In the genomic region with DNA sequence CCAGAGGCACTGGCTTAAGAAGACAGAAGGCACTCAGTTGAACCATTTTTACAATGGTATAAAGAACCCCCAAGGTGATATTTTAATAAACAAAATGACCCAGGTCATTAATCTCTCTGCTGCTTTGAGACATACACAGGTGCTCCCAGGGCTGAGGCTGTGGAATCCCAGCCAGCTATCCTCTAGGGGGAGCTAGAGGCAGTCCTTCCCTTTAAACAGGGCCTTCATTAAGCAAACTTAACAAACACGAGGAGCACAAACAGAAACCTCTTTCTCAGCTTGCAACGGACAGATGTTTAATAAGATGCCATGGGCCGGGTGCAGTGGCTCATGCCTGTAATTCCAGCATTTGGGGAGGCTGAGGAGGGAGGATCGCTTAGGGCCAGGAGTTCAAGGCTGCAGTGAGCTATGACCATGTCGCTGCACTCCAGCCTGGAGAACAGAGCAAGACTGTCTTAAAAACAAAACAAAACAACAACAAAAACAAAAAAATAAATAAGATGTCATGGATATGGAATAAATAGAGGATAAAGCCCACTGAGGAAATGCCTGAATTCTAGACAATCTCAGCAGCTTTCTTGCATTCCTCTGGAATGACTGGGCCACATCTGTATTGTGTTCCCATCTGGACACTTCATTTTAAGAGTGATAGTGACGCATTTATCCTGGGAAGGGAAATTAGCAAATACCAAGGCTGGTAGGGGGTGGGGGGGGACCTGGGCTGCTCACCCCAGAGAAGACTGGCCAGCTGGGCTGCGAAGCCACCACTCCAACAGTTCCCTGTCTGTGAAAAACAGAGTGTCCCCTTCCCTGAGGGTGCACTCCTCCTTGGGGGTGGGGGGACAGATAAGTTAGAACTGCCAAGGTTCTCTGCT, we compare ENCODE assay signal across 8 cellular contexts.
DNase-seq lines count a peak whose midpoint lies in the region; ATAC-seq and TF ChIP-seq lines count a peak whose summit lies in the region.

No MANE protein-coding gene starts in this region.

- no peak overlapping the region for H2AK5ac ChIP-seq in mesenchymal stem cell (ENCODE audit: low read length, severe bottlenecking)

- peak; percentile 75 for TF ChIP-seq CTCF in BJ (IDR thresholded peaks at IDR 0.05; ENCODE audit: insufficient read depth, low read depth, low read length)
- 0 out of 2 replicates have a peak, but pooled peaks have one; percentile 11 for TF ChIP-seq CTCF in HEK293 (tag by site-specific recombination; IDR thresholded peaks at IDR 0.05)
- peak; percentile 20 to 46 (median 39) for TF ChIP-seq CTCF in tibial nerve (IDR thresholded peaks at IDR 0.05)

- H3K4ac ChIP-seq in mesenchymal stem cell (ENCODE audit: low read depth in 1 of 2, low read length in 2 of 2): no peak overlapping the region

- H3K27ac ChIP-seq in HEK293 (ENCODE audit: extremely low read depth, low read depth, low read length) (no peak overlapping the region), mesenchymal stem cell (ENCODE audit: low read length, poor library complexity, severe bottlenecking) (peak overlapping the region; percentile 18), tibial nerve (no peak overlapping the region)

- peaks cover 18% of the 10 kb centered on the region for H3K79me1 ChIP-seq in mesenchymal stem cell (replicated peaks; ENCODE audit: low read length, poor library complexity, severe bottlenecking)

- peak overlapping the region; percentile 71 for H3K9ac ChIP-seq in mesenchymal stem cell (ENCODE audit: low read length)

- no peak overlapping the region for H2BK120ac ChIP-seq in mesenchymal stem cell (ENCODE audit: low read depth, low read length)

- CTCF ChIA-PET in BJ (lab: Yijun Ruan, JAX): interaction anchor here (0.6 to 1.9 kb wide), 22 partner anchors 8 to 562 kb away, joined by 3 to 10 read pairs (median 4); no protein-coding TSS in a partner anchor
- CTCF ChIA-PET in HEK293 (lab: Yijun Ruan, JAX): interaction anchor here (0.6 to 3.6 kb wide), 24 partner anchors 9 to 473 kb away, joined by 3 to 27 read pairs (median 4); no protein-coding TSS in a partner anchor

- H2AFZ ChIP-seq in mesenchymal stem cell (ENCODE audit: low read depth, low read length): no peak overlapping the region

- H3K18ac ChIP-seq in mesenchymal stem cell (ENCODE audit: low read depth in 1 of 2, low read length in 2 of 2): no peak overlapping the region

- H3K4me2 ChIP-seq in mesenchymal stem cell (ENCODE audit: low read length, poor library complexity, severe bottlenecking): no peak overlapping the region

- no peak for TF ChIP-seq EP300 in tibial nerve (IDR thresholded peaks at IDR 0.05)

- H3K27me3 ChIP-seq in BJ (ENCODE audit: control insufficient read depth, insufficient read depth, low read length) (no peaks in the 10 kb centered on the region), mesenchymal stem cell (ENCODE audit: control insufficient read depth in 1 of 2, insufficient read depth in 1 of 2, low read length in 2 of 2) (no peaks in the 10 kb centered on the region), tibial nerve (no peaks in the 10 kb centered on the region)

- TF ChIP-seq POLR2A in tibial nerve (IDR thresholded peaks at IDR 0.05): no peak

- no peak overlapping the region for H4K91ac ChIP-seq in mesenchymal stem cell (ENCODE audit: low read length)

- DNase-seq in BJ (ENCODE audit: low read depth) (peak; percentile 76), NCI-H460 (ENCODE audit: extremely low read depth, low read depth) (peak; percentile 46), ecto neural progenitor cell (ENCODE audit: low spot score) (peak; percentile 59), mesenchymal stem cell (peak; percentile 95), tibial nerve (ENCODE audit: low spot score in 2 of 2) (peak in 1 of 2 donors; percentile 22), sciatic nerve (ENCODE audit: low spot score) (no peak)
- DNase-seq in activated CD4-positive, alpha-beta T cell treated with anti-CD3 and anti-CD28 coated beads for 48 hours: peak; percentile 76

- WGBS in mesenchymal stem cell: 4% methylated on average over 4 of the region's 7 CpGs
- 53 to 58% methylated on average over 7 of the region's 7 CpGs for WGBS in tibial nerve, 2 donors

- H3K36me3 ChIP-seq in BJ (ENCODE audit: control insufficient read depth, insufficient read depth, low read length): no peaks in the 10 kb centered on the region
- H3K36me3 ChIP-seq in HEK293 (ENCODE audit: control insufficient read depth in 2 of 2, insufficient read depth in 1 of 2, low read length in 2 of 2): no peaks in the 10 kb centered on the region
- no peaks in the 10 kb centered on the region for H3K36me3 ChIP-seq in mesenchymal stem cell (ENCODE audit: control insufficient read depth in 1 of 2, insufficient read depth in 2 of 2, low read depth in 1 of 2, low read length in 2 of 2)
- H3K36me3 ChIP-seq in tibial nerve: no peaks in the 10 kb centered on the region

- H3K9me3 ChIP-seq in HEK293 (ENCODE audit: control insufficient read depth, insufficient read depth, low read depth, low read length): no peaks in the 10 kb centered on the region
- H3K9me3 ChIP-seq in mesenchymal stem cell (ENCODE audit: control insufficient read depth, low read length): no peaks in the 10 kb centered on the region
- H3K9me3 ChIP-seq in tibial nerve: no peaks in the 10 kb centered on the region

- no peak overlapping the region for H3K23ac ChIP-seq in mesenchymal stem cell (ENCODE audit: low read length in 2 of 2)

- H3K4me3 ChIP-seq in BJ (ENCODE audit: low read depth, low read length): no peak overlapping the region
- H3K4me3 ChIP-seq in HEK293 (ENCODE audit: low read depth, low read length): no peak overlapping the region
- peak overlapping the region in 1 of 2 experiments; percentile 25 for H3K4me3 ChIP-seq in mesenchymal stem cell (ENCODE audit: insufficient read depth in 1 of 2, low read depth in 1 of 2, low read length in 2 of 2)
- H3K4me3 ChIP-seq in tibial nerve: no peak overlapping the region

- H3K14ac ChIP-seq in mesenchymal stem cell (ENCODE audit: low read length in 2 of 2): no peak overlapping the region

- no peak overlapping the region for H2BK12ac ChIP-seq in mesenchymal stem cell (ENCODE audit: low read length in 2 of 2)

- H2BK5ac ChIP-seq in mesenchymal stem cell (ENCODE audit: low read depth, low read length, poor library complexity, severe bottlenecking): no peak overlapping the region

- POLR2A ChIA-PET in BJ (lab: Charles Lee) (no interaction called here), HEK293 (lab: Yijun Ruan, JAX) (interaction anchor here (0.6 kb wide), 2 partner anchors 446 to 541 kb away, joined by 3 to 5 read pairs; no protein-coding TSS in a partner anchor)

- peak overlapping the region; percentile 73 for H2BK15ac ChIP-seq in mesenchymal stem cell (ENCODE audit: low read depth, poor library complexity, severe bottlenecking)

- H4K8ac ChIP-seq in mesenchymal stem cell (ENCODE audit: low read length): peak overlapping the region; percentile 12

- H3K4me1 ChIP-seq in HEK293 (ENCODE audit: control insufficient read depth, insufficient read depth, low read length) (no peaks in the 10 kb centered on the region), mesenchymal stem cell (ENCODE audit: control insufficient read depth, insufficient read depth, low read depth, low read length) (peaks cover 13% of the 10 kb centered on the region), tibial nerve (peaks cover 0 to 24% (median 0%) of the 10 kb centered on the region in 4 donors)

- intact Hi-C loops in sciatic nerve (cut with DNase I): no loop called here

- ATAC-seq in sciatic nerve: no peak

TF ChIP-seq in HEK293, 187 proteins besides CTCF, POLR2A, EP300 and RAD21:
- peak; percentile 44; the same call in 1 of the 2 replicates for TF ChIP-seq ZNF660 (tag by site-specific recombination; IDR thresholded peaks at IDR 0.05)
- no peak for TF ChIP-seq ZNF416 (tag by site-specific recombination; IDR thresholded peaks at IDR 0.05)
- no peak for TF ChIP-seq SCRT2 (tag by site-specific recombination; IDR thresholded peaks at IDR 0.05)
- peak; percentile 53 for TF ChIP-seq ZNF654 (tag by site-specific recombination; IDR thresholded peaks at IDR 0.05; ENCODE audit: low read depth)
- 0 out of 2 replicates have a peak, but pooled peaks have one; percentile 27 for TF ChIP-seq ZFP37 (tag by site-specific recombination; IDR thresholded peaks at IDR 0.05)

Comparison
In these comparisons a context has a peak if more than half of its experiments do, and no peak if none do; other contexts are left out.
1. CTCF ChIP-seq: peak in every context shown above with its lines; median percentile 75 in BJ; 39 in tibial nerve; 11 in HEK293.